ENCODE assay signal across 11 cellular contexts in genomic region chr10:123134915-123135414, GRCh38. TPM values are rescaled to one million over a fixed set of nuclear protein-coding genes. Genes with fewer than 3 reads are reported as not detected.
DNase-seq lines count a peak whose midpoint lies in the region; ATAC-seq, FAIRE-seq and TF ChIP-seq lines count a peak whose summit lies in the region.
"Had no signal": no experiment of that assay in that cellular context is flagged by ENCODE, and none has a peak within 500 bp of the region (broad histone marks: within the 10 kb centered on the region; RNA-seq: fewer than 3 reads in every experiment).

No MANE protein-coding gene starts in this region.

- ATAC-seq in HepG2 (no peak), right lobe of liver (no peak), GM21737 (IDR thresholded peaks at IDR 0.05; ENCODE audit: unreplicated experiment) (no peak)

- POLR2A ChIA-PET in HepG2 (lab: Yijun Ruan, JAX): no interaction called here

- TF ChIP-seq POLR2A in HepG2 (IDR thresholded peaks at IDR 0.05; ENCODE audit: insufficient read depth in 1 of 2, low read depth in 2 of 2, low read length in 2 of 2) (no peak), right lobe of liver (IDR thresholded peaks at IDR 0.05) (no peak)

- H3K4me3 ChIP-seq in HepG2 (replicated peaks in 1 of 3; ENCODE audit: insufficient read depth in 1 of 3, low read depth in 2 of 3, low read length in 3 of 3): peak overlapping the region in 1 of 3 experiments; percentile 61; a peak in 1 of 6 replicates
- no peak overlapping the region for H3K4me3 ChIP-seq in right lobe of liver
- peak overlapping the region; percentile 49 for H3K4me3 ChIP-seq in SJSA1
- peak overlapping the region; percentile 77 for H3K4me3 ChIP-seq in iPS-15b (ENCODE audit: low read depth, low read length)
- peak overlapping the region; percentile 38 for H3K4me3 ChIP-seq in urinary bladder (ENCODE audit: low read depth, low read length)

- TF ChIP-seq EP300 in HepG2 (IDR thresholded peaks at IDR 0.05; ENCODE audit: low read depth in 2 of 2, low read length in 2 of 2): no peak
- TF ChIP-seq EP300 in HepG2 (CRISPR knock-in tag; IDR thresholded peaks at IDR 0.05; ENCODE audit: borderline replicate concordance): no peak

- no peaks in the 10 kb centered on the region for H3K9me3 ChIP-seq in HepG2 (ENCODE audit: low read length)
- H3K9me3 ChIP-seq in right lobe of liver: no peaks in the 10 kb centered on the region
- H3K9me3 ChIP-seq in SJSA1 (replicated peaks): no peaks in the 10 kb centered on the region
- H3K9me3 ChIP-seq in iPS-15b (ENCODE audit: control insufficient read depth, insufficient read depth, low read length): no peaks in the 10 kb centered on the region

- no peaks in the 10 kb centered on the region for H3K9me3 Mint-ChIP-seq in activated T-helper 2 cell treated with anti-CD3 and anti-CD28 coated beads, Interferon-gamma antibody, Interleukin-2, Interleukin-4, amounts not matched to agents 10 μg/mL and 5 μg/mL and 100 μg/mL, durations not matched to agents 14 hours and 24 hours and 36 hours

- H3K36me3 Mint-ChIP-seq in activated T-helper 2 cell treated with anti-CD3 and anti-CD28 coated beads, Interferon-gamma antibody, Interleukin-2, Interleukin-4, amounts not matched to agents 10 μg/mL and 5 μg/mL and 100 μg/mL, durations not matched to agents 14 hours and 24 hours and 36 hours (ENCODE audit: low read depth): no peaks in the 10 kb centered on the region

- H3K4me3 Mint-ChIP-seq in activated T-helper 2 cell treated with anti-CD3 and anti-CD28 coated beads, Interferon-gamma antibody, Interleukin-2, Interleukin-4, amounts not matched to agents 10 μg/mL and 5 μg/mL and 100 μg/mL, durations not matched to agents 14 hours and 24 hours and 36 hours (ENCODE audit: low read depth): no peak overlapping the region

- DNase-seq in HepG2 (ENCODE audit: low spot score) (no peak), right lobe of liver (no peak), SJSA1 (ENCODE audit: low read depth in 1 of 2, low spot score in 2 of 2) (peak in 1 of 2 experiments; percentile 42), NCI-H2029 treated with DMSO at 0.1 percent for 48 hours (lab: John Stamatoyannopoulos, UW) (no peak)
- no peak for DNase-seq in activated T-helper 2 cell treated with anti-CD3 and anti-CD28 coated beads, Interferon-gamma antibody, Interleukin-2, Interleukin-4, amounts not matched to agents 10 μg/mL and 5 μg/mL and 100 μg/mL, durations not matched to agents 14 hours and 24 hours and 36 hours (ENCODE audit: low spot score)
- DNase-seq: hypothalamus had no signal

- H2AFZ ChIP-seq in HepG2 (ENCODE audit: low read length): no peak overlapping the region

- no peak overlapping the region for H3K27ac Mint-ChIP-seq in activated T-helper 2 cell treated with anti-CD3 and anti-CD28 coated beads, Interferon-gamma antibody, Interleukin-2, Interleukin-4, amounts not matched to agents 10 μg/mL and 5 μg/mL and 100 μg/mL, durations not matched to agents 14 hours and 24 hours and 36 hours

- H3K9ac ChIP-seq in HepG2 (ENCODE audit: insufficient read depth, low read depth, low read length) (no peak overlapping the region), iPS-15b (ENCODE audit: low read depth, low read length) (no peak overlapping the region)

- intact Hi-C loops in HepG2 (cut with micrococcal nuclease; ENCODE audit: unreplicated experiment): loop anchor here (5.0 kb wide), 1 partner anchor 132 kb away; no protein-coding TSS in a partner anchor
- intact Hi-C loops in right lobe of liver (cut with DNase I): loop anchor here (5.0 to 10.0 kb wide), 3 partner anchors 250 to 422 kb away; no protein-coding TSS in a partner anchor
- intact Hi-C loops in activated T-helper 2 cell treated with anti-CD3 and anti-CD28 coated beads, Interferon-gamma antibody, Interleukin-2, Interleukin-4, amounts not matched to agents 10 μg/mL and 5 μg/mL and 100 μg/mL, durations not matched to agents 14 hours and 24 hours and 36 hours (cut with micrococcal nuclease): loop anchor here (2.0 to 5.0 kb wide), 4 partner anchors 14 to 832 kb away; partner anchors contain the start of gene HMX2

- no peak for FAIRE-seq in HepG2 (lab: Jason Lieb, UNC)
- FAIRE-seq: G401.6 had no signal

- peaks cover 19% of the 10 kb centered on the region for H3K4me1 Mint-ChIP-seq in activated T-helper 2 cell treated with anti-CD3 and anti-CD28 coated beads, Interferon-gamma antibody, Interleukin-2, Interleukin-4, amounts not matched to agents 10 μg/mL and 5 μg/mL and 100 μg/mL, durations not matched to agents 14 hours and 24 hours and 36 hours (ENCODE audit: low read depth)

- no CpG with 5 or more reads among the region's 46 CpGs for WGBS in HepG2 (ENCODE audit: low lambda C conversion rate)
- 1% methylated on average over 12 of the region's 46 CpGs for WGBS in right lobe of liver (ENCODE audit: insufficient coverage, low coverage, low lambda C conversion rate, missing lambda C conversion rate)
- 2% methylated on average over 45 of the region's 46 CpGs for WGBS in urinary bladder

- no peak for TF ChIP-seq RAD21 in HepG2 (CRISPR knock-in tag; IDR thresholded peaks at IDR 0.05)

- H3K36me3 ChIP-seq in HepG2 (replicated peaks in 1 of 2; ENCODE audit: control insufficient read depth in 1 of 2, insufficient read depth in 2 of 2, low read length in 2 of 2) (no peaks in the 10 kb centered on the region), right lobe of liver (no peaks in the 10 kb centered on the region), SJSA1 (peaks cover 7% of the 10 kb centered on the region; the same call in 1 of the 2 replicates), iPS-15b (ENCODE audit: control insufficient read depth, insufficient read depth, low read length) (no peaks in the 10 kb centered on the region), urinary bladder (ENCODE audit: insufficient read depth) (no peaks in the 10 kb centered on the region)

- TF ChIP-seq CTCF in HepG2 (CRISPR knock-in tag; IDR thresholded peaks at IDR 0.05) (no peak), right lobe of liver (IDR thresholded peaks at IDR 0.05) (no peak)

- H3K27me3 ChIP-seq in HepG2 (ENCODE audit: control insufficient read depth in 1 of 2, insufficient read depth in 2 of 2, low read length in 2 of 2) (peaks cover 15 to 81% of the 10 kb centered on the region in 2 experiments; a peak in 4 of 5 replicates), right lobe of liver (peaks cover 23 to 61% of the 10 kb centered on the region in 2 donors), SJSA1 (replicated peaks) (peaks cover 28% of the 10 kb centered on the region), iPS-15b (ENCODE audit: control insufficient read depth, insufficient read depth, low read length) (peaks cover 93% of the 10 kb centered on the region)

- no peaks in the 10 kb centered on the region for H3K79me2 ChIP-seq in HepG2 (ENCODE audit: insufficient read depth, low read length)

- CTCF ChIA-PET in HepG2 (lab: Yijun Ruan, JAX; ENCODE audit: low intra/inter-chr PET ratio, low total read pairs): interaction anchor here (2.5 kb wide), 1 partner anchor 246 kb away, joined by 11 read pairs; no protein-coding TSS in a partner anchor

- H4K20me1 ChIP-seq in HepG2 (ENCODE audit: insufficient read depth, low read length): peaks cover 6% of the 10 kb centered on the region; the same call in 1 of the 2 replicates

- in situ Hi-C loops in HepG2 (cut with HindIII; ENCODE audit: extremely low pct_ligation_motif_present, low pct_unique_long_range_greater_than_20kb): loop anchor here (5.0 kb wide), 2 partner anchors 242 to 427 kb away; no protein-coding TSS in a partner anchor

- H3K27ac ChIP-seq in HepG2 (ENCODE audit: extremely low read length, insufficient read depth, low read length): no peak overlapping the region
- H3K27ac ChIP-seq in right lobe of liver: no peak overlapping the region
- H3K27ac ChIP-seq in SJSA1: peak overlapping the region; percentile 65
- no peak overlapping the region for H3K27ac ChIP-seq in urinary bladder (ENCODE audit: low read depth)

- H3K27me3 Mint-ChIP-seq in activated T-helper 2 cell treated with anti-CD3 and anti-CD28 coated beads, Interferon-gamma antibody, Interleukin-2, Interleukin-4, amounts not matched to agents 10 μg/mL and 5 μg/mL and 100 μg/mL, durations not matched to agents 14 hours and 24 hours and 36 hours (ENCODE audit: low read depth): peaks cover 68% of the 10 kb centered on the region

- H3K4me2 ChIP-seq in HepG2 (ENCODE audit: low read depth, low read length): peak overlapping the region; percentile 69

- H3K4me1 ChIP-seq in HepG2 (ENCODE audit: insufficient read depth, low read length) (peaks cover 51% of the 10 kb centered on the region), right lobe of liver (peaks cover 0 to 50% (median 10%) of the 10 kb centered on the region in 4 donors), SJSA1 (replicated peaks) (peaks cover 32% of the 10 kb centered on the region), iPS-15b (ENCODE audit: control insufficient read depth, insufficient read depth, low read length) (peaks cover 7% of the 10 kb centered on the region), urinary bladder (ENCODE audit: insufficient read depth) (no peaks in the 10 kb centered on the region)

- BruUV-seq in HepG2 (replicated peaks; lab: Mats Ljungman, UMichigan): no TSS peak

RNA-seq across cellular contexts. Expression of gene HMX3, which starts 0.8 kb away (rescaled TPM):
- total RNA-seq in HepG2 (2016; rRNA removed; fragmentation: Illumina TruSeq; extraction: Trizol) (not detected in 2 replicates), right lobe of liver (not detected), urinary bladder (not detected)
- not detected in 2 replicates for total RNA-seq in HepG2 (2016; cell fraction: cytosol; rRNA removed; fragmentation: Illumina TruSeq; extraction: Trizol; ENCODE audit: low read depth)
- not detected in 2 replicates for total RNA-seq in HepG2 (2016; cell fraction: insoluble cytoplasmic fraction; rRNA removed; fragmentation: Illumina TruSeq; extraction: Trizol)
- not detected in 2 replicates for total RNA-seq in HepG2 (2016; cell fraction: membrane; rRNA removed; fragmentation: Illumina TruSeq; extraction: Trizol)
- not detected in 2 replicates for total RNA-seq in HepG2 (2016; cell fraction: nucleus; rRNA removed; fragmentation: Illumina TruSeq; extraction: Trizol)
- polyA plus RNA-seq in HepG2 (2011; rRNA removed) (not detected in 2 replicates), urinary bladder (not detected)
- not detected in 2 replicates for polyA plus RNA-seq in HepG2 (2011; cell fraction: cytosol; rRNA removed)
- polyA plus RNA-seq in HepG2 (2011; cell fraction: nucleus; rRNA removed): not detected in 2 replicates
- polyA plus RNA-seq in HepG2 (2012): not detected in 2 replicates
- polyA plus RNA-seq in HepG2 (2016; cell fraction: cytosol; fragmentation: Illumina TruSeq; extraction: Trizol; ENCODE audit: low read depth): not detected in 2 replicates
- not detected in 2 replicates for polyA plus RNA-seq in HepG2 (2016; cell fraction: insoluble cytoplasmic fraction; fragmentation: Illumina TruSeq; extraction: Trizol; ENCODE audit: low read depth)
- not detected in 2 replicates for polyA plus RNA-seq in HepG2 (2016; cell fraction: membrane; fragmentation: Illumina TruSeq; extraction: Trizol; ENCODE audit: low read depth)
- polyA plus RNA-seq in HepG2 (2016; cell fraction: nucleus; fragmentation: Illumina TruSeq; extraction: Trizol; ENCODE audit: insufficient read depth, low read depth): not detected in 2 replicates
- polyA minus RNA-seq in HepG2 (2011; rRNA and poly(A)+ RNA removed; ENCODE audit: low replicate concordance): not detected in 2 replicates
- polyA minus RNA-seq in HepG2 (2011; cell fraction: cytosol; rRNA and poly(A)+ RNA removed): not detected in 2 replicates
- polyA minus RNA-seq in HepG2 (2011; cell fraction: nucleus; rRNA and poly(A)+ RNA removed): not detected in 2 replicates
- total RNA-seq in SJSA1 (2014; rRNA removed; shearing (Covaris generic)): 10.8 and 10.9 TPM in 2 replicates
- total RNA-seq in activated T-helper 2 cell treated with anti-CD3 and anti-CD28 coated beads, Interferon-gamma antibody, Interleukin-2, Interleukin-4, amounts not matched to agents 10 μg/mL and 5 μg/mL and 100 μg/mL, durations not matched to agents 14 hours and 24 hours and 36 hours: not detected in 2 replicates

RNA-seq across cellular contexts. Expression of gene HMX2, which starts 13.0 kb away (rescaled TPM):
- total RNA-seq in HepG2 (2016; rRNA removed; fragmentation: Illumina TruSeq; extraction: Trizol) (not detected in 2 replicates), right lobe of liver (not detected), urinary bladder (not detected)
- total RNA-seq in HepG2 (2016; cell fraction: cytosol; rRNA removed; fragmentation: Illumina TruSeq; extraction: Trizol; ENCODE audit: low read depth): not detected in 2 replicates
- total RNA-seq in HepG2 (2016; cell fraction: insoluble cytoplasmic fraction; rRNA removed; fragmentation: Illumina TruSeq; extraction: Trizol): not detected in 2 replicates
- not detected in 2 replicates for total RNA-seq in HepG2 (2016; cell fraction: membrane; rRNA removed; fragmentation: Illumina TruSeq; extraction: Trizol)
- not detected in 2 replicates for total RNA-seq in HepG2 (2016; cell fraction: nucleus; rRNA removed; fragmentation: Illumina TruSeq; extraction: Trizol)
- polyA plus RNA-seq in HepG2 (2011; rRNA removed) (not detected in 2 replicates), urinary bladder (not detected)
- polyA plus RNA-seq in HepG2 (2011; cell fraction: cytosol; rRNA removed): 0.04 TPM in 1 of 2 replicates, not detected in the other
- polyA plus RNA-seq in HepG2 (2011; cell fraction: nucleus; rRNA removed): not detected in 2 replicates
- polyA plus RNA-seq in HepG2 (2012): not detected in 2 replicates
- polyA plus RNA-seq in HepG2 (2016; cell fraction: cytosol; fragmentation: Illumina TruSeq; extraction: Trizol; ENCODE audit: low read depth): not detected in 2 replicates
- polyA plus RNA-seq in HepG2 (2016; cell fraction: insoluble cytoplasmic fraction; fragmentation: Illumina TruSeq; extraction: Trizol; ENCODE audit: low read depth): not detected in 2 replicates
- not detected in 2 replicates for polyA plus RNA-seq in HepG2 (2016; cell fraction: membrane; fragmentation: Illumina TruSeq; extraction: Trizol; ENCODE audit: low read depth)
- polyA plus RNA-seq in HepG2 (2016; cell fraction: nucleus; fragmentation: Illumina TruSeq; extraction: Trizol; ENCODE audit: insufficient read depth, low read depth): not detected in 2 replicates
- polyA minus RNA-seq in HepG2 (2011; rRNA and poly(A)+ RNA removed; ENCODE audit: low replicate concordance): 0.14 TPM in 1 of 2 replicates, not detected in the other
- polyA minus RNA-seq in HepG2 (2011; cell fraction: cytosol; rRNA and poly(A)+ RNA removed): not detected in 2 replicates
- not detected in 2 replicates for polyA minus RNA-seq in HepG2 (2011; cell fraction: nucleus; rRNA and poly(A)+ RNA removed)
- 0.38 and 0.61 TPM in 2 replicates for total RNA-seq in SJSA1 (2014; rRNA removed; shearing (Covaris generic))
- not detected in 2 replicates for total RNA-seq in activated T-helper 2 cell treated with anti-CD3 and anti-CD28 coated beads, Interferon-gamma antibody, Interleukin-2, Interleukin-4, amounts not matched to agents 10 μg/mL and 5 μg/mL and 100 μg/mL, durations not matched to agents 14 hours and 24 hours and 36 hours
- total RNA-seq: SK-MEL-5 had no signal

RNA-seq across cellular contexts. Expression of gene BUB3, which starts 19.2 kb away (rescaled TPM):
- total RNA-seq in HepG2 (2016; rRNA removed; fragmentation: Illumina TruSeq; extraction: Trizol) (174 and 230 TPM in 2 replicates), right lobe of liver (10 to 100 TPM; 24.1 to 50.9 (median 31.2) TPM), urinary bladder (115 TPM)
- 42.5 and 51.9 TPM in 2 replicates for total RNA-seq in HepG2 (2016; cell fraction: cytosol; rRNA removed; fragmentation: Illumina TruSeq; extraction: Trizol; ENCODE audit: low read depth)
- 170 and 239 TPM in 2 replicates for total RNA-seq in HepG2 (2016; cell fraction: insoluble cytoplasmic fraction; rRNA removed; fragmentation: Illumina TruSeq; extraction: Trizol)
- 74.0 and 86.8 TPM in 2 replicates for total RNA-seq in HepG2 (2016; cell fraction: membrane; rRNA removed; fragmentation: Illumina TruSeq; extraction: Trizol)
- total RNA-seq in HepG2 (2016; cell fraction: nucleus; rRNA removed; fragmentation: Illumina TruSeq; extraction: Trizol): 91.7 and 115 TPM in 2 replicates
- polyA plus RNA-seq in HepG2 (2011; rRNA removed) (184 and 188 TPM in 2 replicates), urinary bladder (69.8 TPM)
- 121 and 143 TPM in 2 replicates for polyA plus RNA-seq in HepG2 (2011; cell fraction: cytosol; rRNA removed)
- polyA plus RNA-seq in HepG2 (2011; cell fraction: nucleus; rRNA removed): 242 and 278 TPM in 2 replicates
- polyA plus RNA-seq in HepG2 (2012): 109 and 119 TPM in 2 replicates
- polyA plus RNA-seq in HepG2 (2016; cell fraction: cytosol; fragmentation: Illumina TruSeq; extraction: Trizol; ENCODE audit: low read depth): 36.9 and 37.0 TPM in 2 replicates
- polyA plus RNA-seq in HepG2 (2016; cell fraction: insoluble cytoplasmic fraction; fragmentation: Illumina TruSeq; extraction: Trizol; ENCODE audit: low read depth): 215 and 216 TPM in 2 replicates
- 40.5 and 49.2 TPM in 2 replicates for polyA plus RNA-seq in HepG2 (2016; cell fraction: membrane; fragmentation: Illumina TruSeq; extraction: Trizol; ENCODE audit: low read depth)
- 127 and 140 TPM in 2 replicates for polyA plus RNA-seq in HepG2 (2016; cell fraction: nucleus; fragmentation: Illumina TruSeq; extraction: Trizol; ENCODE audit: insufficient read depth, low read depth)
- 444 and 777 TPM in 2 replicates for polyA minus RNA-seq in HepG2 (2011; rRNA and poly(A)+ RNA removed; ENCODE audit: low replicate concordance)
- 107 and 129 TPM in 2 replicates for polyA minus RNA-seq in HepG2 (2011; cell fraction: cytosol; rRNA and poly(A)+ RNA removed)
- 163 and 164 TPM in 2 replicates for polyA minus RNA-seq in HepG2 (2011; cell fraction: nucleus; rRNA and poly(A)+ RNA removed)
- total RNA-seq in SJSA1 (2014; rRNA removed; shearing (Covaris generic)): 317 and 387 TPM in 2 replicates
- total RNA-seq in activated T-helper 2 cell treated with anti-CD3 and anti-CD28 coated beads, Interferon-gamma antibody, Interleukin-2, Interleukin-4, amounts not matched to agents 10 μg/mL and 5 μg/mL and 100 μg/mL, durations not matched to agents 14 hours and 24 hours and 36 hours: 194 and 210 TPM in 2 replicates

Comparison
In these comparisons a context has a peak if more than half of its experiments do, and no peak if none do; other contexts are left out.
1. H3K4me3 ChIP-seq: peak in SJSA1 (single experiment), iPS-15b (single experiment) and urinary bladder (single experiment); none in right lobe of liver (0 of 3).
2. RNA of gene HMX3, which starts 0.8 kb away (total RNA-seq): 10.8 to 10.9 TPM in SJSA1; not detected in HepG2, not detected in right lobe of liver, not detected in urinary bladder (single experiment) and not detected in activated T-helper 2 cell treated with anti-CD3 and anti-CD28 coated beads, Interferon-gamma antibody, Interleukin-2, Interleukin-4, amounts not matched to agents 10 μg/mL and 5 μg/mL and 100 μg/mL, durations not matched to agents 14 hours and 24 hours and 36 hours; every median in the first group is over 10 times any median in the second.